Comparison of ENCODE assay signal across 1 cellular context in the genomic region with DNA sequence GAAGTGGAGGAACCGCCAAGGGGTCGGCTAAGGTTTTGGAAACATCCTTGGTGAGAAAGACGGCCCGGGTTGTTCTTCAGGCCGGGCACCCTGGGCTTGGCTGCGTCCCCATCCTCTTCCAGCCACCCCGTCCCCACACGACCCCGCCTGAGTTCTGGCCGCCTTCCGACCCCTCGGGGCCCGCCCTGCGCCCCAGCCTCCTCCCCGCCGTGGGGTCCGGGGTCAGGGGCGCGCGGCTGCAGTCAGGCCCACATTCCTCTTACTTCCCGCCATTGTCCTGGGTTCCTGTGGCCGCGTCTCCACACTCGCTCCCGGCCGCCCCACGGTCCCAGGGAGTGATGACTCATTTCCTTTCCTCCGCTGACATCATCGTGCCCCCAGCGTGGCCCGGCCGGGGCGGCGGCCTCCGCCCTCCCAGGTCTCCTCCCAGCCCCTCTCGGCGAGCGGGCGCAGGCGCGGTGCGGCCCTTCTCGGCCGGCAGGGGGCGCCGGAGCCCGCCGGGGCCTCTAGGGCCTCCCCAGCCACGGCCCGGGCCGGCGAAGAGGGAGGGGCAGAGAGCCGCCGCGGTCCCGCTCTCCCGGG.
TF ChIP-seq lines count a peak whose summit lies in the region.

No MANE protein-coding gene starts in this region.

TF ChIP-seq in HepG2, 621 proteins besides CTCF, POLR2A, EP300 and RAD21 (continued from another document):
- TF ChIP-seq, protein P1, sequence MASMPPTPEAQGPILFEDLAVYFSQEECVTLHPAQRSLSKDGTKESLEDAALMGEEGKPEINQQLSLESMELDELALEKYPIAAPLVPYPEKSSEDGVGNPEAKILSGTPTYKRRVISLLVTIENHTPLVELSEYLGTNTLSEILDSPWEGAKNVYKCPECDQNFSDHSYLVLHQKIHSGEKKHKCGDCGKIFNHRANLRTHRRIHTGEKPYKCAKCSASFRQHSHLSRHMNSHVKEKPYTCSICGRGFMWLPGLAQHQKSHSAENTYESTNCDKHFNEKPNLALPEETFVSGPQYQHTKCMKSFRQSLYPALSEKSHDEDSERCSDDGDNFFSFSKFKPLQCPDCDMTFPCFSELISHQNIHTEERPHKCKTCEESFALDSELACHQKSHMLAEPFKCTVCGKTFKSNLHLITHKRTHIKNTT (CRISPR knock-in tag; IDR thresholded peaks at IDR 0.05): no peak
- TF ChIP-seq CAMTA2 (CRISPR knock-in tag; IDR thresholded peaks at IDR 0.05; ENCODE audit: borderline replicate concordance): no peak
- TF ChIP-seq, protein P2, sequence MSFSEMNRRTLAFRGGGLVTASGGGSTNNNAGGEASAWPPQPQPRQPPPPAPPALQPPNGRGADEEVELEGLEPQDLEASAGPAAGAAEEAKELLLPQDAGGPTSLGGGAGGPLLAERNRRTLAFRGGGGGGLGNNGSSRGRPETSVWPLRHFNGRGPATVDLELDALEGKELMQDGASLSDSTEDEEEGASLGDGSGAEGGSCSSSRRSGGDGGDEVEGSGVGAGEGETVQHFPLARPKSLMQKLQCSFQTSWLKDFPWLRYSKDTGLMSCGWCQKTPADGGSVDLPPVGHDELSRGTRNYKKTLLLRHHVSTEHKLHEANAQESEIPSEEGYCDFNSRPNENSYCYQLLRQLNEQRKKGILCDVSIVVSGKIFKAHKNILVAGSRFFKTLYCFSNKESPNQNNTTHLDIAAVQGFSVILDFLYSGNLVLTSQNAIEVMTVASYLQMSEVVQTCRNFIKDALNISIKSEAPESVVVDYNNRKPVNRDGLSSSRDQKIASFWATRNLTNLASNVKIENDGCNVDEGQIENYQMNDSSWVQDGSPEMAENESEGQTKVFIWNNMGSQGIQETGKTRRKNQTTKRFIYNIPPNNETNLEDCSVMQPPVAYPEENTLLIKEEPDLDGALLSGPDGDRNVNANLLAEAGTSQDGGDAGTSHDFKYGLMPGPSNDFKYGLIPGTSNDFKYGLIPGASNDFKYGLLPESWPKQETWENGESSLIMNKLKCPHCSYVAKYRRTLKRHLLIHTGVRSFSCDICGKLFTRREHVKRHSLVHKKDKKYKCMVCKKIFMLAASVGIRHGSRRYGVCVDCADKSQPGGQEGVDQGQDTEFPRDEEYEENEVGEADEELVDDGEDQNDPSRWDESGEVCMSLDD (CRISPR knock-in tag; IDR thresholded peaks at IDR 0.05; ENCODE audit: borderline replicate concordance): no peak
- TF ChIP-seq HOXA7 (CRISPR knock-in tag; IDR thresholded peaks at IDR 0.05): no peak
- no peak for TF ChIP-seq ADNP (CRISPR knock-in tag; IDR thresholded peaks at IDR 0.05)
- TF ChIP-seq ZFP1 (CRISPR knock-in tag; IDR thresholded peaks at IDR 0.05): no peak
- peak; percentile 79; the same call in 1 of the 2 replicates for TF ChIP-seq ZMYM4 (CRISPR knock-in tag; IDR thresholded peaks at IDR 0.05)
- TF ChIP-seq, protein P3, sequence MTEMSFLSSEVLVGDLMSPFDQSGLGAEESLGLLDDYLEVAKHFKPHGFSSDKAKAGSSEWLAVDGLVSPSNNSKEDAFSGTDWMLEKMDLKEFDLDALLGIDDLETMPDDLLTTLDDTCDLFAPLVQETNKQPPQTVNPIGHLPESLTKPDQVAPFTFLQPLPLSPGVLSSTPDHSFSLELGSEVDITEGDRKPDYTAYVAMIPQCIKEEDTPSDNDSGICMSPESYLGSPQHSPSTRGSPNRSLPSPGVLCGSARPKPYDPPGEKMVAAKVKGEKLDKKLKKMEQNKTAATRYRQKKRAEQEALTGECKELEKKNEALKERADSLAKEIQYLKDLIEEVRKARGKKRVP (CRISPR knock-in tag; IDR thresholded peaks at IDR 0.05): peak in 1 of 2 experiments; percentile 81; a peak in 2 of 4 replicates
- no peak for TF ChIP-seq ZNF484 (CRISPR knock-in tag; IDR thresholded peaks at IDR 0.05; ENCODE audit: borderline replicate concordance, low read depth)
- no peak for TF ChIP-seq IKZF1 (IDR thresholded peaks at IDR 0.05)
- no peak for TF ChIP-seq NFE2L2 (IDR thresholded peaks at IDR 0.05; ENCODE audit: low read length)
- no peak for TF ChIP-seq ZNF878 (CRISPR knock-in tag; IDR thresholded peaks at IDR 0.05)
- TF ChIP-seq, protein P4, sequence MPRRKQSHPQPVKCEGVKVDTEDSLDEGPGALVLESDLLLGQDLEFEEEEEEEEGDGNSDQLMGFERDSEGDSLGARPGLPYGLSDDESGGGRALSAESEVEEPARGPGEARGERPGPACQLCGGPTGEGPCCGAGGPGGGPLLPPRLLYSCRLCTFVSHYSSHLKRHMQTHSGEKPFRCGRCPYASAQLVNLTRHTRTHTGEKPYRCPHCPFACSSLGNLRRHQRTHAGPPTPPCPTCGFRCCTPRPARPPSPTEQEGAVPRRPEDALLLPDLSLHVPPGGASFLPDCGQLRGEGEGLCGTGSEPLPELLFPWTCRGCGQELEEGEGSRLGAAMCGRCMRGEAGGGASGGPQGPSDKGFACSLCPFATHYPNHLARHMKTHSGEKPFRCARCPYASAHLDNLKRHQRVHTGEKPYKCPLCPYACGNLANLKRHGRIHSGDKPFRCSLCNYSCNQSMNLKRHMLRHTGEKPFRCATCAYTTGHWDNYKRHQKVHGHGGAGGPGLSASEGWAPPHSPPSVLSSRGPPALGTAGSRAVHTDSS (CRISPR knock-in tag; conservative IDR thresholded peaks at IDR 0.05): no peak
- TF ChIP-seq TARDBP (CRISPR knock-in tag; IDR thresholded peaks at IDR 0.05): no peak
- no peak for TF ChIP-seq ZNF761 (CRISPR knock-in tag; conservative IDR thresholded peaks at IDR 0.05)
- TF ChIP-seq, protein P5, sequence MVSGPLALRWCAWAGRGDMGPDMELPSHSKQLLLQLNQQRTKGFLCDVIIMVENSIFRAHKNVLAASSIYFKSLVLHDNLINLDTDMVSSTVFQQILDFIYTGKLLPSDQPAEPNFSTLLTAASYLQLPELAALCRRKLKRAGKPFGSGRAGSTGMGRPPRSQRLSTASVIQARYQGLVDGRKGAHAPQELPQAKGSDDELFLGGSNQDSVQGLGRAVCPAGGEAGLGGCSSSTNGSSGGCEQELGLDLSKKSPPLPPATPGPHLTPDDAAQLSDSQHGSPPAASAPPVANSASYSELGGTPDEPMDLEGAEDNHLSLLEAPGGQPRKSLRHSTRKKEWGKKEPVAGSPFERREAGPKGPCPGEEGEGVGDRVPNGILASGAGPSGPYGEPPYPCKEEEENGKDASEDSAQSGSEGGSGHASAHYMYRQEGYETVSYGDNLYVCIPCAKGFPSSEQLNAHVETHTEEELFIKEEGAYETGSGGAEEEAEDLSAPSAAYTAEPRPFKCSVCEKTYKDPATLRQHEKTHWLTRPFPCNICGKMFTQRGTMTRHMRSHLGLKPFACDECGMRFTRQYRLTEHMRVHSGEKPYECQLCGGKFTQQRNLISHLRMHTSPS (CRISPR knock-in tag; IDR thresholded peaks at IDR 0.05; ENCODE audit: low read depth): peak; percentile 6; the same call in 1 of the 2 replicates
- TF ChIP-seq, protein P6, sequence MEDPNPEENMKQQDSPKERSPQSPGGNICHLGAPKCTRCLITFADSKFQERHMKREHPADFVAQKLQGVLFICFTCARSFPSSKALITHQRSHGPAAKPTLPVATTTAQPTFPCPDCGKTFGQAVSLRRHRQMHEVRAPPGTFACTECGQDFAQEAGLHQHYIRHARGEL (CRISPR knock-in tag; IDR thresholded peaks at IDR 0.05): no peak
- TF ChIP-seq, protein P7, sequence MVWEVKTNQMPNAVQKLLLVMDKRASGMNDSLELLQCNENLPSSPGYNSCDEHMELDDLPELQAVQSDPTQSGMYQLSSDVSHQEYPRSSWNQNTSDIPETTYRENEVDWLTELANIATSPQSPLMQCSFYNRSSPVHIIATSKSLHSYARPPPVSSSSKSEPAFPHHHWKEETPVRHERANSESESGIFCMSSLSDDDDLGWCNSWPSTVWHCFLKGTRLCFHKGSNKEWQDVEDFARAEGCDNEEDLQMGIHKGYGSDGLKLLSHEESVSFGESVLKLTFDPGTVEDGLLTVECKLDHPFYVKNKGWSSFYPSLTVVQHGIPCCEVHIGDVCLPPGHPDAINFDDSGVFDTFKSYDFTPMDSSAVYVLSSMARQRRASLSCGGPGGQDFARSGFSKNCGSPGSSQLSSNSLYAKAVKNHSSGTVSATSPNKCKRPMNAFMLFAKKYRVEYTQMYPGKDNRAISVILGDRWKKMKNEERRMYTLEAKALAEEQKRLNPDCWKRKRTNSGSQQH (CRISPR knock-in tag; IDR thresholded peaks at IDR 0.05; ENCODE audit: low read depth): no peak
- TF ChIP-seq BRCA1 (CRISPR knock-in tag; IDR thresholded peaks at IDR 0.05): no peak
- TF ChIP-seq DR1 (CRISPR knock-in tag; IDR thresholded peaks at IDR 0.05): no peak; the same call in 1 of the 2 replicates
- TF ChIP-seq, protein P8, sequence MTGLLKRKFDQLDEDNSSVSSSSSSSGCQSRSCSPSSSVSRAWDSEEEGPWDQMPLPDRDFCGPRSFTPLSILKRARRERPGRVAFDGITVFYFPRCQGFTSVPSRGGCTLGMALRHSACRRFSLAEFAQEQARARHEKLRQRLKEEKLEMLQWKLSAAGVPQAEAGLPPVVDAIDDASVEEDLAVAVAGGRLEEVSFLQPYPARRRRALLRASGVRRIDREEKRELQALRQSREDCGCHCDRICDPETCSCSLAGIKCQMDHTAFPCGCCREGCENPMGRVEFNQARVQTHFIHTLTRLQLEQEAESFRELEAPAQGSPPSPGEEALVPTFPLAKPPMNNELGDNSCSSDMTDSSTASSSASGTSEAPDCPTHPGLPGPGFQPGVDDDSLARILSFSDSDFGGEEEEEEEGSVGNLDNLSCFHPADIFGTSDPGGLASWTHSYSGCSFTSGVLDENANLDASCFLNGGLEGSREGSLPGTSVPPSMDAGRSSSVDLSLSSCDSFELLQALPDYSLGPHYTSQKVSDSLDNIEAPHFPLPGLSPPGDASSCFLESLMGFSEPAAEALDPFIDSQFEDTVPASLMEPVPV (CRISPR knock-in tag; IDR thresholded peaks at IDR 0.05): 0 out of 2 replicates have a peak, but pooled peaks have one; percentile 32
- TF ChIP-seq ZNF567 (CRISPR knock-in tag; IDR thresholded peaks at IDR 0.05; ENCODE audit: borderline replicate concordance): no peak
- no peak for TF ChIP-seq TEAD2 (CRISPR knock-in tag; IDR thresholded peaks at IDR 0.05)
